ENCODE assay signal across 10 cellular contexts in genomic region chr2:232385660-232386489, GRCh38. TPM values are rescaled to one million over a fixed set of nuclear protein-coding genes. Genes with fewer than 3 reads are reported as not detected.
DNase-seq lines count a peak whose midpoint lies in the region; ATAC-seq and TF ChIP-seq lines count a peak whose summit lies in the region.
"Had no signal": no experiment of that assay in that cellular context is flagged by ENCODE, and none has a peak within 500 bp of the region (broad histone marks: within the 10 kb centered on the region; RNA-seq: fewer than 3 reads in every experiment).

No MANE protein-coding gene starts in this region.

- peak overlapping the region; percentile 4 for H3K4me2 ChIP-seq in mesenchymal stem cell (ENCODE audit: low read length, poor library complexity, severe bottlenecking)

- H3K4me1 ChIP-seq in mesenchymal stem cell (ENCODE audit: control insufficient read depth, insufficient read depth, low read depth, low read length), result peaks cover 35% of the 10 kb centered on the region

- H3K79me1 ChIP-seq in mesenchymal stem cell (replicated peaks; ENCODE audit: low read length, poor library complexity, severe bottlenecking), result no peaks in the 10 kb centered on the region

- H3K18ac ChIP-seq in mesenchymal stem cell (ENCODE audit: low read depth in 1 of 2, low read length in 2 of 2), result peak overlapping the region in 1 of 2 experiments; percentile 90

- no peak for ATAC-seq in GM21786 (IDR thresholded peaks at IDR 0.05; ENCODE audit: unreplicated experiment)

- no peak overlapping the region for H4K91ac ChIP-seq in mesenchymal stem cell (ENCODE audit: low read length)

- H4K8ac ChIP-seq in mesenchymal stem cell (ENCODE audit: low read length), result no peak overlapping the region

- H2BK15ac ChIP-seq in mesenchymal stem cell (ENCODE audit: low read depth, poor library complexity, severe bottlenecking), result no peak overlapping the region

- H3K27me3 ChIP-seq in mesenchymal stem cell (ENCODE audit: control insufficient read depth in 1 of 2, insufficient read depth in 1 of 2, low read length in 2 of 2), result peaks cover 62 to 88% of the 10 kb centered on the region in 2 experiments

- no peak overlapping the region for H3K9ac ChIP-seq in mesenchymal stem cell (ENCODE audit: low read length)

- no peak overlapping the region for H2BK5ac ChIP-seq in mesenchymal stem cell (ENCODE audit: low read depth, low read length, poor library complexity, severe bottlenecking)

- no peak overlapping the region for H3K23ac ChIP-seq in mesenchymal stem cell (ENCODE audit: low read length in 2 of 2)

- WGBS in mesenchymal stem cell, result 17% methylated on average over 23 of the region's 24 CpGs

- peak overlapping the region in 1 of 2 experiments; percentile 97 for H2BK12ac ChIP-seq in mesenchymal stem cell (ENCODE audit: low read length in 2 of 2)

- DNase-seq in AG10803 (ENCODE audit: low read depth) (peak; percentile 94), HK-2 (ENCODE audit: unreplicated experiment) (peak; percentile 31), cardiac fibroblast (ENCODE audit: low read depth in 2 of 2) (peak; percentile 65 to 93), mesenchymal stem cell (peak; percentile 96), middle frontal gyrus (ENCODE audit: extremely low spot score, low spot score) (no peak)
- DNase-seq in stimulated activated naive CD4-positive, alpha-beta T cell (lab: John Stamatoyannopoulos, UW), result no peak
- no peak for DNase-seq in activated CD4-positive, alpha-beta T cell treated with anti-CD3 and anti-CD28 coated beads for 1 hour
- DNase-seq: activated naive CD4-positive, alpha-beta T cell treated with anti-CD3 and anti-CD28 coated beads, Interleukin-2, amount 10 ng/mL, durations not matched to agents 7 days and 5 days had no signal

- H3K36me3 ChIP-seq in mesenchymal stem cell (ENCODE audit: control insufficient read depth in 1 of 2, insufficient read depth in 2 of 2, low read depth in 1 of 2, low read length in 2 of 2), result no peaks in the 10 kb centered on the region
- H3K36me3 ChIP-seq: neutrophil had no signal

- no peaks in the 10 kb centered on the region for H3K9me3 ChIP-seq in mesenchymal stem cell (ENCODE audit: control insufficient read depth, low read length)
- H3K9me3 ChIP-seq: neutrophil had no signal

- peak overlapping the region in 1 of 2 experiments; percentile 43 for H3K4ac ChIP-seq in mesenchymal stem cell (ENCODE audit: low read depth in 1 of 2, low read length in 2 of 2)

- H3K14ac ChIP-seq in mesenchymal stem cell (ENCODE audit: low read length in 2 of 2), result peak overlapping the region in 1 of 2 experiments; percentile 26

- H3K27ac ChIP-seq in mesenchymal stem cell (ENCODE audit: low read length, poor library complexity, severe bottlenecking), result peak overlapping the region; percentile 50
- H3K27ac ChIP-seq: neutrophil had no signal

- no peak overlapping the region for H2BK120ac ChIP-seq in mesenchymal stem cell (ENCODE audit: low read depth, low read length)

- H3K4me3 ChIP-seq in AG10803 (ENCODE audit: low read length) (no peak overlapping the region), cardiac fibroblast (replicated peaks in 1 of 2; ENCODE audit: low read depth in 2 of 2, low read length in 2 of 2) (no peak overlapping the region), mesenchymal stem cell (ENCODE audit: insufficient read depth in 1 of 2, low read depth in 1 of 2, low read length in 2 of 2) (no peak overlapping the region)

- TF ChIP-seq CTCF in AG10803 (conservative IDR thresholded peaks at IDR 0.05; ENCODE audit: low read length), result peak; percentile 4; the same call in 1 of the 2 replicates
- no peak for TF ChIP-seq CTCF in cardiac fibroblast (IDR thresholded peaks at IDR 0.05; ENCODE audit: low read depth, low read length)

- no peak overlapping the region for H2AK5ac ChIP-seq in mesenchymal stem cell (ENCODE audit: low read length, severe bottlenecking)

- no peak overlapping the region for H2AFZ ChIP-seq in mesenchymal stem cell (ENCODE audit: low read depth, low read length)

RNA-seq across cellular contexts. Expression of gene ALPP, which starts 7.3 kb away (rescaled TPM):
- polyA plus RNA-seq in mesenchymal stem cell (2013, experiment 1 of 2), result not detected
- polyA plus RNA-seq in mesenchymal stem cell (2013, experiment 2 of 2), result not detected

RNA-seq across cellular contexts. Expression of gene ALPG, which starts 20.8 kb away (rescaled TPM):
- polyA plus RNA-seq in mesenchymal stem cell (2013, experiment 1 of 2), result not detected
- polyA plus RNA-seq in mesenchymal stem cell (2013, experiment 2 of 2), result not detected

Comparison
In these comparisons a context has a peak if more than half of its experiments do, and no peak if none do; other contexts are left out.
1. DNase-seq: peak in AG10803 (single experiment), HK-2 (single experiment), cardiac fibroblast (2 of 2) and mesenchymal stem cell (single experiment); none in stimulated activated naive CD4-positive, alpha-beta T cell (0 of 6), activated CD4-positive, alpha-beta T cell treated with anti-CD3 and anti-CD28 coated beads for 1 hour (single experiment) and middle frontal gyrus (single experiment).